Comparison of ENCODE assay signal across 20 cellular contexts in genomic region chr16:17329412-17329811, GRCh38.
DNase-seq lines count a peak whose midpoint lies in the region; ATAC-seq and TF ChIP-seq lines count a peak whose summit lies in the region.
"Had no signal": no experiment of that assay in that cellular context is flagged by ENCODE, and none has a peak within 500 bp of the region (broad histone marks: within the 10 kb centered on the region; RNA-seq: fewer than 3 reads in every experiment).

No MANE protein-coding gene starts in this region.

- H3K27ac Mint-ChIP-seq in brain: peak overlapping the region; percentile 20 to 80 (median 38)
- H3K27ac Mint-ChIP-seq: activated CD4-positive, alpha-beta T cell treated with anti-CD3 and anti-CD28 coated beads for 36 hours; activated naive CD8-positive, alpha-beta T cell treated with anti-CD3 and anti-CD28 coated beads for 36 hours; activated T-helper 1 cell treated with anti-CD3 and anti-CD28 coated beads, Interleukin-12 subunit alpha, Interleukin-12 subunit beta, Interleukin-2, Interleukin-4 antibody, amounts not matched to agents 30 ng/mL and 10 ng/mL and 1 ng/mL, durations not matched to agents 14 hours and 24 hours and 36 hours; stimulated activated naive CD8-positive, alpha-beta T cell treated with anti-CD3 and anti-CD28 coated beads, Interleukin-15, amount 100 ng/mL, for 72 hours had no signal

- H3K27me3 Mint-ChIP-seq in brain: no peaks in the 10 kb centered on the region
- H3K27me3 Mint-ChIP-seq: activated CD4-positive, alpha-beta T cell treated with anti-CD3 and anti-CD28 coated beads for 36 hours; activated naive CD8-positive, alpha-beta T cell treated with anti-CD3 and anti-CD28 coated beads for 36 hours; stimulated activated naive CD8-positive, alpha-beta T cell treated with anti-CD3 and anti-CD28 coated beads, Interleukin-15, amount 100 ng/mL, for 72 hours had no signal

- no peak overlapping the region for H2BK15ac ChIP-seq in mesenchymal stem cell (ENCODE audit: low read depth, poor library complexity, severe bottlenecking)

- H3K27me3 ChIP-seq in mesenchymal stem cell (ENCODE audit: control insufficient read depth in 1 of 2, insufficient read depth in 1 of 2, low read length in 2 of 2) (no peaks in the 10 kb centered on the region), stomach (no peaks in the 10 kb centered on the region), Karpas-422 (ENCODE audit: low read length) (no peaks in the 10 kb centered on the region)

- no peaks in the 10 kb centered on the region for H3K36me3 Mint-ChIP-seq in brain

- 76% methylated on average over 5 of the region's 5 CpGs for WGBS in mesenchymal stem cell
- WGBS in stomach, 5 donors: 27 to 40% (median 36%) methylated on average over 5 of the region's 5 CpGs

- H3K4me1 ChIP-seq in mesenchymal stem cell (ENCODE audit: control insufficient read depth, insufficient read depth, low read depth, low read length) (no peaks in the 10 kb centered on the region), stomach (peaks cover 0 to 53% (median 24%) of the 10 kb centered on the region in 4 donors), Karpas-422 (ENCODE audit: low read length) (no peaks in the 10 kb centered on the region)

- H4K8ac ChIP-seq in mesenchymal stem cell (ENCODE audit: low read length): no peak overlapping the region

- H3K9me3 Mint-ChIP-seq in brain: no peaks in the 10 kb centered on the region
- H3K9me3 Mint-ChIP-seq: activated naive CD8-positive, alpha-beta T cell treated with anti-CD3 and anti-CD28 coated beads for 36 hours; activated T-helper 1 cell treated with anti-CD3 and anti-CD28 coated beads, Interleukin-12 subunit alpha, Interleukin-12 subunit beta, Interleukin-2, Interleukin-4 antibody, amounts not matched to agents 30 ng/mL and 10 ng/mL and 1 ng/mL, durations not matched to agents 14 hours and 24 hours and 36 hours; stimulated activated naive CD8-positive, alpha-beta T cell treated with anti-CD3 and anti-CD28 coated beads, Interleukin-15, amount 100 ng/mL, for 72 hours had no signal

- H2AK5ac ChIP-seq in mesenchymal stem cell (ENCODE audit: low read length, severe bottlenecking): no peak overlapping the region

- H3K9me2 ChIP-seq in Karpas-422 (replicated peaks; ENCODE audit: insufficient read depth, low read length): no peaks in the 10 kb centered on the region

- no peak overlapping the region for H2BK12ac ChIP-seq in mesenchymal stem cell (ENCODE audit: low read length in 2 of 2)

- H2AFZ ChIP-seq in mesenchymal stem cell (ENCODE audit: low read depth, low read length) (no peak overlapping the region), Karpas-422 (ENCODE audit: low read length) (no peak overlapping the region)

- H3K36me3 ChIP-seq in mesenchymal stem cell (ENCODE audit: control insufficient read depth in 1 of 2, insufficient read depth in 2 of 2, low read depth in 1 of 2, low read length in 2 of 2) (no peaks in the 10 kb centered on the region), stomach (no peaks in the 10 kb centered on the region), Karpas-422 (ENCODE audit: insufficient read depth, low read length) (no peaks in the 10 kb centered on the region)

- ATAC-seq in HG03097 (IDR thresholded peaks at IDR 0.05; ENCODE audit: low FRiP score, unreplicated experiment): no peak
- ATAC-seq: activated CD4-positive, alpha-beta T cell treated with anti-CD3 and anti-CD28 coated beads for 36 hours; HCT116; stimulated activated naive CD8-positive, alpha-beta T cell treated with anti-CD3 and anti-CD28 coated beads, Interleukin-15, amount 100 ng/mL, for 72 hours had no signal

- H3K27ac ChIP-seq in mesenchymal stem cell (ENCODE audit: low read length, poor library complexity, severe bottlenecking): no peak overlapping the region
- peak overlapping the region in 4 of 5 donors; percentile 31 to 70 (median 46) for H3K27ac ChIP-seq in stomach
- H3K27ac ChIP-seq in Karpas-422 (ENCODE audit: low read length): no peak overlapping the region

- no peak overlapping the region for H3K14ac ChIP-seq in mesenchymal stem cell (ENCODE audit: low read length in 2 of 2)

- H4K20me1 ChIP-seq in Karpas-422 (ENCODE audit: insufficient read depth, low read depth, low read length): peaks cover 14% of the 10 kb centered on the region; the same call in 1 of the 2 replicates

- H3K4me1 Mint-ChIP-seq in brain: peaks cover 64% of the 10 kb centered on the region
- H3K4me1 Mint-ChIP-seq: activated CD4-positive, alpha-beta T cell treated with anti-CD3 and anti-CD28 coated beads for 36 hours; activated naive CD8-positive, alpha-beta T cell treated with anti-CD3 and anti-CD28 coated beads for 36 hours; stimulated activated naive CD8-positive, alpha-beta T cell treated with anti-CD3 and anti-CD28 coated beads, Interleukin-15, amount 100 ng/mL, for 72 hours had no signal

- TF ChIP-seq EP300 in stomach (IDR thresholded peaks at IDR 0.05): no peak

- intact Hi-C loops in stomach (cut with DNase I; ENCODE audit: low total_unique reads): no loop called here

- DNase-seq in DMS 273 (lab: John Stamatoyannopoulos, UW; ENCODE audit: unreplicated experiment) (peak; percentile 60), mesenchymal stem cell (no peak), stomach (no peak), NCI-H774 (lab: John Stamatoyannopoulos, UW) (no peak), Karpas-422 (no peak)
- no peak for DNase-seq in NK-92 treated with Interleukin-12 subunit alpha and Interleukin-12 subunit beta, amount 100 ng/mL, for 24 hours (lab: John Stamatoyannopoulos, UW)
- DNase-seq: activated CD4-positive, alpha-beta T cell treated with anti-CD3 and anti-CD28 coated beads for 36 hours; activated naive CD8-positive, alpha-beta T cell treated with anti-CD3 and anti-CD28 coated beads for 36 hours; dermis blood vessel endothelial cell; DMS53; left cardiac atrium; NCI-H345; nucleus accumbens; stimulated activated CD4-positive, alpha-beta T cell treated with anti-CD3 and anti-CD28 coated beads, Interleukin-2, amount 100 ng/mL, for 48 hours; stimulated activated naive CD8-positive, alpha-beta T cell treated with anti-CD3 and anti-CD28 coated beads, Interleukin-15, amount 100 ng/mL, for 72 hours had no signal

- H3K4ac ChIP-seq in mesenchymal stem cell (ENCODE audit: low read depth in 1 of 2, low read length in 2 of 2): no peak overlapping the region

- H3K79me1 ChIP-seq in mesenchymal stem cell (replicated peaks; ENCODE audit: low read length, poor library complexity, severe bottlenecking): no peaks in the 10 kb centered on the region

- H2BK5ac ChIP-seq in mesenchymal stem cell (ENCODE audit: low read depth, low read length, poor library complexity, severe bottlenecking): no peak overlapping the region

- H3K79me2 ChIP-seq in Karpas-422 (ENCODE audit: low read length): no peaks in the 10 kb centered on the region

- peak overlapping the region; percentile 34 for H2BK120ac ChIP-seq in mesenchymal stem cell (ENCODE audit: low read depth, low read length)

- peak overlapping the region in 1 of 2 experiments; percentile 30 for H3K4me3 ChIP-seq in mesenchymal stem cell (ENCODE audit: insufficient read depth in 1 of 2, low read depth in 1 of 2, low read length in 2 of 2)
- no peak overlapping the region for H3K4me3 ChIP-seq in stomach
- no peak overlapping the region for H3K4me3 ChIP-seq in Karpas-422 (ENCODE audit: low read length)
- H3K4me3 ChIP-seq: skin epidermis had no signal

- TF ChIP-seq POLR2A in stomach (IDR thresholded peaks at IDR 0.05): no peak

- H3K4me2 ChIP-seq in mesenchymal stem cell (ENCODE audit: low read length, poor library complexity, severe bottlenecking): no peak overlapping the region
- H3K4me2 ChIP-seq in Karpas-422 (ENCODE audit: low read depth, low read length, poor library complexity, severe bottlenecking): no peak overlapping the region

- H3K23ac ChIP-seq in mesenchymal stem cell (ENCODE audit: low read length in 2 of 2): no peak overlapping the region

- H3K9ac ChIP-seq in mesenchymal stem cell (ENCODE audit: low read length) (peak overlapping the region; percentile 65), Karpas-422 (ENCODE audit: low read length) (no peak overlapping the region)

- no peak overlapping the region for H3K18ac ChIP-seq in mesenchymal stem cell (ENCODE audit: low read depth in 1 of 2, low read length in 2 of 2)

- TF ChIP-seq CTCF in brain (conservative IDR thresholded peaks at IDR 0.05) (no peak), stomach (IDR thresholded peaks at IDR 0.05) (no peak)

- H3K9me3 ChIP-seq in mesenchymal stem cell (ENCODE audit: control insufficient read depth, low read length) (no peaks in the 10 kb centered on the region), stomach (no peaks in the 10 kb centered on the region), Karpas-422 (ENCODE audit: low read length) (no peaks in the 10 kb centered on the region)

- no peak overlapping the region for H3K4me3 Mint-ChIP-seq in brain
- H3K4me3 Mint-ChIP-seq: activated CD4-positive, alpha-beta T cell treated with anti-CD3 and anti-CD28 coated beads for 36 hours; activated naive CD8-positive, alpha-beta T cell treated with anti-CD3 and anti-CD28 coated beads for 36 hours; activated T-helper 1 cell treated with anti-CD3 and anti-CD28 coated beads, Interleukin-12 subunit alpha, Interleukin-12 subunit beta, Interleukin-2, Interleukin-4 antibody, amounts not matched to agents 30 ng/mL and 10 ng/mL and 1 ng/mL, durations not matched to agents 14 hours and 24 hours and 36 hours; stimulated activated naive CD8-positive, alpha-beta T cell treated with anti-CD3 and anti-CD28 coated beads, Interleukin-15, amount 100 ng/mL, for 72 hours had no signal

- H4K91ac ChIP-seq in mesenchymal stem cell (ENCODE audit: low read length): no peak overlapping the region

Comparison
In these comparisons a context has a peak if more than half of its experiments do, and no peak if none do; other contexts are left out.
1. H3K27ac ChIP-seq: peak in stomach (4 of 5); none in mesenchymal stem cell (single experiment) and Karpas-422 (single experiment).